ENCODE assay signal across 8 cellular contexts in genomic region chr6:53349209-53349693, GRCh38.
DNase-seq lines count a peak whose midpoint lies in the region; ATAC-seq and TF ChIP-seq lines count a peak whose summit lies in the region.

No MANE protein-coding gene starts in this region.

- H3K36me3 ChIP-seq in ACC112 (ENCODE audit: insufficient read depth, low read length) (peaks cover 4% of the 10 kb centered on the region; the same call in 1 of the 2 replicates), HUES48 (ENCODE audit: control insufficient read depth, insufficient read depth, low read length) (peaks cover 8% of the 10 kb centered on the region), muscle layer of duodenum (ENCODE audit: control insufficient read depth in 1 of 2, insufficient read depth in 2 of 2, low read length in 2 of 2) (peaks cover 0 to 5% of the 10 kb centered on the region in 2 donors)

- H2AFZ ChIP-seq in ACC112 (ENCODE audit: low read length, unreplicated experiment): peak overlapping the region; percentile 86

- H3K27me3 ChIP-seq in ACC112 (ENCODE audit: insufficient read depth, low read length) (no peaks in the 10 kb centered on the region), HUES48 (ENCODE audit: control insufficient read depth, insufficient read depth, low read length) (peaks cover 14% of the 10 kb centered on the region), muscle layer of duodenum (ENCODE audit: low read depth, low read length) (no peaks in the 10 kb centered on the region)

- peaks cover 44% of the 10 kb centered on the region for H3K79me2 ChIP-seq in ACC112 (ENCODE audit: control insufficient read depth, insufficient read depth, low read length, unreplicated experiment)

- no peak overlapping the region for H3K9ac ChIP-seq in HUES48 (ENCODE audit: low read depth, low read length)

- H3K4me3 ChIP-seq in ACC112 (ENCODE audit: low read depth, low read length) (peak overlapping the region; percentile 95), HUES48 (ENCODE audit: low read depth, low read length) (peak overlapping the region; percentile 78), cardiac fibroblast (replicated peaks in 1 of 2; ENCODE audit: low read depth in 2 of 2, low read length in 2 of 2) (peak overlapping the region; percentile 80 to 83), muscle layer of duodenum (ENCODE audit: low read depth in 1 of 2, low read length in 2 of 2) (peak overlapping the region; percentile 79 to 89)

- H3K4me1 ChIP-seq in ACC112 (ENCODE audit: control insufficient read depth, insufficient read depth, low read length, unreplicated experiment): peaks cover 8% of the 10 kb centered on the region
- peaks cover 20% of the 10 kb centered on the region for H3K4me1 ChIP-seq in HUES48 (ENCODE audit: control insufficient read depth, insufficient read depth, low read length)
- peaks cover 0 to 10% of the 10 kb centered on the region in 2 donors for H3K4me1 ChIP-seq in muscle layer of duodenum (ENCODE audit: control insufficient read depth in 1 of 2, insufficient read depth in 2 of 2, low read length in 2 of 2)

- no peak for DNase-seq in cardiac fibroblast (ENCODE audit: low read depth in 2 of 2)
- no peak for DNase-seq in GM20000 (ENCODE audit: low spot score)
- DNase-seq in GM19238 (ENCODE audit: insufficient read length, low spot score): no peak

- H3K9me3 ChIP-seq in HUES48 (ENCODE audit: control insufficient read depth, insufficient read depth, low read length) (no peaks in the 10 kb centered on the region), muscle layer of duodenum (ENCODE audit: control insufficient read depth in 1 of 2, low read length in 2 of 2) (no peaks in the 10 kb centered on the region)

- H3K27ac ChIP-seq in ACC112 (ENCODE audit: low read depth, low read length) (peak overlapping the region; percentile 93), HUES48 (ENCODE audit: low read depth, low read length) (no peak overlapping the region), muscle layer of duodenum (ENCODE audit: low read length) (peak overlapping the region; percentile 88)

- no peak for TF ChIP-seq CTCF in cardiac fibroblast (IDR thresholded peaks at IDR 0.05; ENCODE audit: low read depth, low read length)
- no peak for TF ChIP-seq CTCF in GM20000 (IDR thresholded peaks at IDR 0.05; ENCODE audit: extremely low read depth, missing control alignments)

- ATAC-seq in HG02884 (IDR thresholded peaks at IDR 0.05; ENCODE audit: unreplicated experiment): no peak
- no peak for ATAC-seq in GM19023 (IDR thresholded peaks at IDR 0.05; ENCODE audit: unreplicated experiment)
